Comparison of ENCODE assay signal across 3 cellular contexts in the genomic region with DNA sequence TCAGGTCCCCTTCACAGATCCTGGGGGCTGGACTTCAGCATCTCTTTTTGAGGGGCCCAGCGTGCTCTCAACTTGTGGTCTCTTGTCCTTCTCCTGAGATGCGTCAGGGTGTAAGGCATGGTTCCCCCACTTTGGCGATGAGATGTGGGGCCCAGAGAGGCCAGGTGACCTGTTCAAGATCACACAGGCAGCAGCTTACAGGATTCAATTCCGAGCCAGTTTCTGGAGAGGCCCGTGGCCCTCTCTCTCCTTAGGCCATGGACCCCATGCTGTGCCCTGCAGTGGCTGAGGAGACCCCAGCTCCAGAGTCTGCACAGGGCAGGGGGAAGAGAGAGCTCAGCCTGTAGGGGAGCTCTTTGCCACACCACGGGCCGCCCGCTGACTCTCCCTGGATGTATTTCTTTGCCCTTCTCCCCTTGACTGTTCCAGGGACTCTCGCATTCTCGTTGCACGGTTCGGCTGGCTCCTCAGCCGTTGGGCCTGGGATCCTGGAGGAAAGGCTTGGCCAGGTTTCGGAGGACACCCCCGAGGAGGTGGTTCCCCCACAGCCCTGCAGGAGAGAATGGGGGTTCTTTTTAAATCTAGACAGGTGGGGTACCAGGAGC.
TF ChIP-seq lines count a peak whose summit lies in the region.

No MANE protein-coding gene starts in this region.

TF ChIP-seq in HepG2, 621 proteins besides CTCF, POLR2A, EP300 and RAD21:
- TF ChIP-seq ZNF768 (CRISPR knock-in tag; IDR thresholded peaks at IDR 0.05) (peak; percentile 37; the same call in 1 of the 2 replicates), MAFK (conservative IDR thresholded peaks at IDR 0.05 in 1 of 2, IDR thresholded peaks at IDR 0.05 in 1 of 2; ENCODE audit: low read length in 2 of 2) (no peak)

TF ChIP-seq in K562, 482 proteins besides CTCF, POLR2A, EP300 and RAD21:
- TF ChIP-seq ZNF75A (CRISPR knock-in tag; IDR thresholded peaks at IDR 0.05) (no peak), PHF20 (IDR thresholded peaks at IDR 0.05; ENCODE audit: partially characterized antibody) (no peak), ZNF23 (CRISPR knock-in tag; IDR thresholded peaks at IDR 0.05) (no peak), HCFC1 (IDR thresholded peaks at IDR 0.05; ENCODE audit: low read depth, low read length) (no peak), HMG20A (CRISPR knock-in tag; conservative IDR thresholded peaks at IDR 0.05) (no peak), FOXM1 (IDR thresholded peaks at IDR 0.05; ENCODE audit: low read depth) (no peak), FOXM1 (CRISPR knock-in tag; IDR thresholded peaks at IDR 0.05; ENCODE audit: low read depth) (no peak), PPARD (CRISPR knock-in tag; IDR thresholded peaks at IDR 0.05) (no peak), TAF9B (IDR thresholded peaks at IDR 0.05; ENCODE audit: partially characterized antibody) (no peak)
- TF ChIP-seq, protein P1, sequence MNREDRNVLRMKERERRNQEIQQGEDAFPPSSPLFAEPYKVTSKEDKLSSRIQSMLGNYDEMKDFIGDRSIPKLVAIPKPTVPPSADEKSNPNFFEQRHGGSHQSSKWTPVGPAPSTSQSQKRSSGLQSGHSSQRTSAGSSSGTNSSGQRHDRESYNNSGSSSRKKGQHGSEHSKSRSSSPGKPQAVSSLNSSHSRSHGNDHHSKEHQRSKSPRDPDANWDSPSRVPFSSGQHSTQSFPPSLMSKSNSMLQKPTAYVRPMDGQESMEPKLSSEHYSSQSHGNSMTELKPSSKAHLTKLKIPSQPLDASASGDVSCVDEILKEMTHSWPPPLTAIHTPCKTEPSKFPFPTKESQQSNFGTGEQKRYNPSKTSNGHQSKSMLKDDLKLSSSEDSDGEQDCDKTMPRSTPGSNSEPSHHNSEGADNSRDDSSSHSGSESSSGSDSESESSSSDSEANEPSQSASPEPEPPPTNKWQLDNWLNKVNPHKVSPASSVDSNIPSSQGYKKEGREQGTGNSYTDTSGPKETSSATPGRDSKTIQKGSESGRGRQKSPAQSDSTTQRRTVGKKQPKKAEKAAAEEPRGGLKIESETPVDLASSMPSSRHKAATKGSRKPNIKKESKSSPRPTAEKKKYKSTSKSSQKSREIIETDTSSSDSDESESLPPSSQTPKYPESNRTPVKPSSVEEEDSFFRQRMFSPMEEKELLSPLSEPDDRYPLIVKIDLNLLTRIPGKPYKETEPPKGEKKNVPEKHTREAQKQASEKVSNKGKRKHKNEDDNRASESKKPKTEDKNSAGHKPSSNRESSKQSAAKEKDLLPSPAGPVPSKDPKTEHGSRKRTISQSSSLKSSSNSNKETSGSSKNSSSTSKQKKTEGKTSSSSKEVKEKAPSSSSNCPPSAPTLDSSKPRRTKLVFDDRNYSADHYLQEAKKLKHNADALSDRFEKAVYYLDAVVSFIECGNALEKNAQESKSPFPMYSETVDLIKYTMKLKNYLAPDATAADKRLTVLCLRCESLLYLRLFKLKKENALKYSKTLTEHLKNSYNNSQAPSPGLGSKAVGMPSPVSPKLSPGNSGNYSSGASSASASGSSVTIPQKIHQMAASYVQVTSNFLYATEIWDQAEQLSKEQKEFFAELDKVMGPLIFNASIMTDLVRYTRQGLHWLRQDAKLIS (CRISPR knock-in tag; IDR thresholded peaks at IDR 0.05), result no peak
- TF ChIP-seq, protein P2, sequence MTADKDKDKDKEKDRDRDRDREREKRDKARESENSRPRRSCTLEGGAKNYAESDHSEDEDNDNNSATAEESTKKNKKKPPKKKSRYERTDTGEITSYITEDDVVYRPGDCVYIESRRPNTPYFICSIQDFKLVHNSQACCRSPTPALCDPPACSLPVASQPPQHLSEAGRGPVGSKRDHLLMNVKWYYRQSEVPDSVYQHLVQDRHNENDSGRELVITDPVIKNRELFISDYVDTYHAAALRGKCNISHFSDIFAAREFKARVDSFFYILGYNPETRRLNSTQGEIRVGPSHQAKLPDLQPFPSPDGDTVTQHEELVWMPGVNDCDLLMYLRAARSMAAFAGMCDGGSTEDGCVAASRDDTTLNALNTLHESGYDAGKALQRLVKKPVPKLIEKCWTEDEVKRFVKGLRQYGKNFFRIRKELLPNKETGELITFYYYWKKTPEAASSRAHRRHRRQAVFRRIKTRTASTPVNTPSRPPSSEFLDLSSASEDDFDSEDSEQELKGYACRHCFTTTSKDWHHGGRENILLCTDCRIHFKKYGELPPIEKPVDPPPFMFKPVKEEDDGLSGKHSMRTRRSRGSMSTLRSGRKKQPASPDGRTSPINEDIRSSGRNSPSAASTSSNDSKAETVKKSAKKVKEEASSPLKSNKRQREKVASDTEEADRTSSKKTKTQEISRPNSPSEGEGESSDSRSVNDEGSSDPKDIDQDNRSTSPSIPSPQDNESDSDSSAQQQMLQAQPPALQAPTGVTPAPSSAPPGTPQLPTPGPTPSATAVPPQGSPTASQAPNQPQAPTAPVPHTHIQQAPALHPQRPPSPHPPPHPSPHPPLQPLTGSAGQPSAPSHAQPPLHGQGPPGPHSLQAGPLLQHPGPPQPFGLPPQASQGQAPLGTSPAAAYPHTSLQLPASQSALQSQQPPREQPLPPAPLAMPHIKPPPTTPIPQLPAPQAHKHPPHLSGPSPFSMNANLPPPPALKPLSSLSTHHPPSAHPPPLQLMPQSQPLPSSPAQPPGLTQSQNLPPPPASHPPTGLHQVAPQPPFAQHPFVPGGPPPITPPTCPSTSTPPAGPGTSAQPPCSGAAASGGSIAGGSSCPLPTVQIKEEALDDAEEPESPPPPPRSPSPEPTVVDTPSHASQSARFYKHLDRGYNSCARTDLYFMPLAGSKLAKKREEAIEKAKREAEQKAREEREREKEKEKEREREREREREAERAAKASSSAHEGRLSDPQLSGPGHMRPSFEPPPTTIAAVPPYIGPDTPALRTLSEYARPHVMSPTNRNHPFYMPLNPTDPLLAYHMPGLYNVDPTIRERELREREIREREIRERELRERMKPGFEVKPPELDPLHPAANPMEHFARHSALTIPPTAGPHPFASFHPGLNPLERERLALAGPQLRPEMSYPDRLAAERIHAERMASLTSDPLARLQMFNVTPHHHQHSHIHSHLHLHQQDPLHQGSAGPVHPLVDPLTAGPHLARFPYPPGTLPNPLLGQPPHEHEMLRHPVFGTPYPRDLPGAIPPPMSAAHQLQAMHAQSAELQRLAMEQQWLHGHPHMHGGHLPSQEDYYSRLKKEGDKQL (CRISPR knock-in tag; IDR thresholded peaks at IDR 0.05; ENCODE audit: borderline replicate concordance), result no peak
- TF ChIP-seq, protein P3, sequence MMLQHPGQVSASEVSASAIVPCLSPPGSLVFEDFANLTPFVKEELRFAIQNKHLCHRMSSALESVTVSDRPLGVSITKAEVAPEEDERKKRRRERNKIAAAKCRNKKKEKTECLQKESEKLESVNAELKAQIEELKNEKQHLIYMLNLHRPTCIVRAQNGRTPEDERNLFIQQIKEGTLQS (IDR thresholded peaks at IDR 0.05), result no peak
- TF ChIP-seq, protein P3 (CRISPR knock-in tag; conservative IDR thresholded peaks at IDR 0.05), result no peak

TF ChIP-seq in H1, 55 proteins besides CTCF, POLR2A, EP300 and RAD21:
- TF ChIP-seq EZH2 (IDR thresholded peaks at IDR 0.05; ENCODE audit: low read depth, low read length, severe bottlenecking), result no peak
- TF ChIP-seq SIRT6 (IDR thresholded peaks at IDR 0.05; ENCODE audit: low read length), result no peak
- TF ChIP-seq CBX8 (IDR thresholded peaks at IDR 0.05; ENCODE audit: borderline replicate concordance, low read depth, low read length), result no peak
- no peak for TF ChIP-seq ZNF274 (IDR thresholded peaks at IDR 0.05; ENCODE audit: borderline replicate concordance, extremely low read depth, low read length)
